Comparison of ENCODE assay signal across 26 cellular contexts in the genomic region with DNA sequence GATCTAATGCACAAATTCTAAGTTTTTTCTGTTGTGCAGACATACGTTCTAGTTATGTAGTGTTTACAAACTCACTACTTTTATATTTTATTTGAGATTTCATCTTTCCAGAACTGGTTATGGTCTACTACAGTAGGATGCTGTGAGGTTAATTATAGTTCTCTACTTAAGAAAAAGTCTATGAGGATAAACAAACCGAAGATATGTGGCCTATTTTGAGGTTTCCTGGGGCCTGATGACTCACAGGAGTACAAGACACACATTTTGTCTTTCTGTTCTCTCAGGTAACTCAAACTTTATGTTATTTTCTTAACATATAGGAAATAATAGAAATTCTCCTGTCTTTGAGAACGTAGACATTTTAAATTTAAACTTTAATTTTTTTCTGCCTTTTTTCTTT. TPM values are rescaled to one million over a fixed set of nuclear protein-coding genes. Genes with fewer than 3 reads are reported as not detected.
"Had no signal": no experiment of that assay in that cellular context is flagged by ENCODE, and none has a peak within 500 bp of the region (broad histone marks: within the 10 kb centered on the region; RNA-seq: fewer than 3 reads in every experiment).

No MANE protein-coding gene starts in this region.

- H3K4me2 ChIP-seq: hepatocyte had no signal

- DNase-seq: activated CD4-positive, alpha-beta T cell treated with anti-CD3 and anti-CD28 coated beads for 4 hours; activated CD4-positive, alpha-beta T cell treated with anti-CD3 and anti-CD28 coated beads, Interleukin-2, amount 50 U/mL, for 4 hours; activated effector memory CD4-positive, alpha-beta T cell treated with Interleukin-2 at 50 U/mL for 16 hours; activated naive CD4-positive, alpha-beta T cell treated with anti-CD3 and anti-CD28 coated beads for 36 hours; activated naive CD8-positive, alpha-beta T cell treated with anti-CD3 and anti-CD28 coated beads, Interleukin-2, amount 10 ng/mL, durations not matched to agents 7 days and 5 days; activated T-cell treated with anti-CD3 and anti-CD28 coated beads for 4 hours; activated T-cell treated with anti-CD3 and anti-CD28 coated beads, Interleukin-2, amount 50 U/mL, for 72 hours; central memory CD4-positive, alpha-beta T cell; islet precursor cell; left ventricle myocardium inferior; naive B cell; nephron progenitor cell; ovary; right lobe of liver; stimulated activated CD4-positive, alpha-beta T cell treated with anti-CD3 and anti-CD28 coated beads, Interleukin-2, amount 100 ng/mL, for 48 hours; stimulated activated naive CD4-positive, alpha-beta T cell treated with Interleukin-2 at 50 U/mL for 16 hours had no signal

- H3K27ac ChIP-seq: ascending aorta, breast epithelium, gastroesophageal sphincter, hepatocyte, left ventricle myocardium inferior, neutrophil, ovary, right lobe of liver, tibial nerve, VCaP had no signal

- H3K9me3 ChIP-seq: ascending aorta, gastroesophageal sphincter, neutrophil, ovary, right lobe of liver, tibial nerve had no signal

- H3K4me1 ChIP-seq: ascending aorta, breast epithelium, gastroesophageal sphincter, left ventricle myocardium inferior, right lobe of liver, tibial nerve had no signal

- H3K79me2 ChIP-seq: hepatocyte had no signal

- H2AFZ ChIP-seq: hepatocyte had no signal

- H3K27me3 ChIP-seq: ascending aorta, breast epithelium, gastroesophageal sphincter, hepatocyte, neutrophil, ovary, right lobe of liver, tibial nerve had no signal

- H3K4me3 ChIP-seq: ascending aorta, breast epithelium, gastroesophageal sphincter, hepatocyte, left ventricle myocardium inferior, lung, ovary, right lobe of liver, tibial nerve had no signal

- H3K36me3 ChIP-seq: ascending aorta, breast epithelium, gastroesophageal sphincter, left ventricle myocardium inferior, neutrophil, ovary, right lobe of liver, tibial nerve had no signal

RNA-seq across cellular contexts. Expression of a gene that starts 45.1 kb away (rescaled TPM):
- total RNA-seq: activated naive CD4-positive, alpha-beta T cell treated with anti-CD3 and anti-CD28 coated beads for 36 hours; activated naive CD8-positive, alpha-beta T cell treated with anti-CD3 and anti-CD28 coated beads, Interleukin-2, amount 10 ng/mL, durations not matched to agents 7 days and 5 days; activated T-cell treated with anti-CD3 and anti-CD28 coated beads, Interleukin-2, amount 50 U/mL, for 72 hours; endothelial cell of umbilical vein; fibroblast of lung had no signal
